ENCODE assay signal across 1 cellular context in genomic region chr5:78182838-78183237, GRCh38.
TF ChIP-seq lines count a peak whose summit lies in the region.

No MANE protein-coding gene starts in this region.

TF ChIP-seq in WTC11, 78 proteins besides CTCF, POLR2A, EP300 and RAD21 (continued from another document):
- TF ChIP-seq ZNF425 (CRISPR knock-in tag; conservative IDR thresholded peaks at IDR 0.05) (no peak), ETV6 (CRISPR knock-in tag; IDR thresholded peaks at IDR 0.05) (no peak), ZNF232 (CRISPR knock-in tag; IDR thresholded peaks at IDR 0.05) (no peak), FOXP1 (CRISPR knock-in tag; IDR thresholded peaks at IDR 0.05; ENCODE audit: borderline replicate concordance) (no peak), CBFB (CRISPR knock-in tag; IDR thresholded peaks at IDR 0.05; ENCODE audit: low read depth) (no peak), ZNF512 (CRISPR knock-in tag; IDR thresholded peaks at IDR 0.05; ENCODE audit: borderline replicate concordance) (no peak), ATF6 (CRISPR knock-in tag; IDR thresholded peaks at IDR 0.05) (no peak), ATF3 (CRISPR knock-in tag; conservative IDR thresholded peaks at IDR 0.05) (no peak), FOXK1 (CRISPR knock-in tag; IDR thresholded peaks at IDR 0.05) (no peak), ZNF423 (CRISPR knock-in tag; IDR thresholded peaks at IDR 0.05) (no peak), NFATC4 (CRISPR knock-in tag; IDR thresholded peaks at IDR 0.05) (no peak)
